In the genomic region with DNA sequence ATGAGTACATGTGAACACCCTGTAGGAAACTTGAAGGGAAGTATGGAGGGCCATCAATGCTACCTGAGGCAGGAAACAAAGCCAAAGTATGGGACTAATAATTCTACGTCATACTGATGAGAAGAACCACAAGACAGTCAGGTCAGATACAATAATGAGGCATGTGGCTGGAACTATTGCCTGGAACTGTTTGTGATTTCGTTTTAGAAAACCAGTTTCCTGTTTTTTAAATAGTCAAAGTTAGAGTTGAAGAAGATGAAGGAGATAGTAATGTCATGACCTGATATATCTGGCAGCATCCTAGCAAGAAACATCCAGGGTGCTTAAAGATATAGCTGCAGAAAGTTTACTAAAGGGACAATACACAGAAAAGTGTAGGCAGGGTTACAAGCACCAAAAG, we compare ENCODE assay signal across 1 cellular context.
A peak's percentile ranks its signal among the peaks of the same experiment; 100 is the strongest.
TF ChIP-seq lines count a peak whose summit lies in the region.

No MANE protein-coding gene starts in this region.

TF ChIP-seq in GM12878, 131 proteins besides CTCF, POLR2A, EP300 and RAD21 (continued from another document):
- TF ChIP-seq CREM (IDR thresholded peaks at IDR 0.05; ENCODE audit: low read depth) = peak; percentile 64; the same call in 1 of the 2 replicates
- TF ChIP-seq YY1 (IDR thresholded peaks at IDR 0.05; ENCODE audit: low read depth, low read length) = no peak
- TF ChIP-seq, protein P1, sequence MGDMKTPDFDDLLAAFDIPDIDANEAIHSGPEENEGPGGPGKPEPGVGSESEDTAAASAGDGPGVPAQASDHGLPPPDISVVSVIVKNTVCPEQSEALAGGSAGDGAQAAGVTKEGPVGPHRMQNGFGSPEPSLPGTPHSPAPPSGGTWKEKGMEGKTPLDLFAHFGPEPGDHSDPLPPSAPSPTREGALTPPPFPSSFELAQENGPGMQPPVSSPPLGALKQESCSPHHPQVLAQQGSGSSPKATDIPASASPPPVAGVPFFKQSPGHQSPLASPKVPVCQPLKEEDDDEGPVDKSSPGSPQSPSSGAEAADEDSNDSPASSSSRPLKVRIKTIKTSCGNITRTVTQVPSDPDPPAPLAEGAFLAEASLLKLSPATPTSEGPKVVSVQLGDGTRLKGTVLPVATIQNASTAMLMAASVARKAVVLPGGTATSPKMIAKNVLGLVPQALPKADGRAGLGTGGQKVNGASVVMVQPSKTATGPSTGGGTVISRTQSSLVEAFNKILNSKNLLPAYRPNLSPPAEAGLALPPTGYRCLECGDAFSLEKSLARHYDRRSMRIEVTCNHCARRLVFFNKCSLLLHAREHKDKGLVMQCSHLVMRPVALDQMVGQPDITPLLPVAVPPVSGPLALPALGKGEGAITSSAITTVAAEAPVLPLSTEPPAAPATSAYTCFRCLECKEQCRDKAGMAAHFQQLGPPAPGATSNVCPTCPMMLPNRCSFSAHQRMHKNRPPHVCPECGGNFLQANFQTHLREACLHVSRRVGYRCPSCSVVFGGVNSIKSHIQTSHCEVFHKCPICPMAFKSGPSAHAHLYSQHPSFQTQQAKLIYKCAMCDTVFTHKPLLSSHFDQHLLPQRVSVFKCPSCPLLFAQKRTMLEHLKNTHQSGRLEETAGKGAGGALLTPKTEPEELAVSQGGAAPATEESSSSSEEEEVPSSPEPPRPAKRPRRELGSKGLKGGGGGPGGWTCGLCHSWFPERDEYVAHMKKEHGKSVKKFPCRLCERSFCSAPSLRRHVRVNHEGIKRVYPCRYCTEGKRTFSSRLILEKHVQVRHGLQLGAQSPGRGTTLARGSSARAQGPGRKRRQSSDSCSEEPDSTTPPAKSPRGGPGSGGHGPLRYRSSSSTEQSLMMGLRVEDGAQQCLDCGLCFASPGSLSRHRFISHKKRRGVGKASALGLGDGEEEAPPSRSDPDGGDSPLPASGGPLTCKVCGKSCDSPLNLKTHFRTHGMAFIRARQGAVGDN (IDR thresholded peaks at IDR 0.05) = peak; percentile 79
- TF ChIP-seq CHD1 (IDR thresholded peaks at IDR 0.05; ENCODE audit: low read depth, low read length) = no peak
